Comparison of ENCODE assay signal across 11 cellular contexts in genomic region chr3:9087831-9088413, GRCh38.
DNase-seq lines count a peak whose midpoint lies in the region; ATAC-seq and TF ChIP-seq lines count a peak whose summit lies in the region.
"Had no signal": no experiment of that assay in that cellular context is flagged by ENCODE, and none has a peak within 500 bp of the region (broad histone marks: within the 10 kb centered on the region; RNA-seq: fewer than 3 reads in every experiment).

No MANE protein-coding gene starts in this region.

- no TSS peak for BruUV-seq in PC-9 (replicated peaks; lab: Mats Ljungman, UMichigan)

- DNase-seq in MV-4-11 (lab: John Stamatoyannopoulos, UW) (peak; percentile 99), left lung (peak in 1 of 2 donors; percentile 61), thoracic aorta (ENCODE audit: low spot score) (no peak), foreskin keratinocyte (no peak), PC-9 (no peak), NCI-H2171 treated with DMSO at 0.1 percent for 48 hours (lab: John Stamatoyannopoulos, UW) (no peak)
- DNase-seq: effector memory CD4-positive, alpha-beta T cell; NCI-H1048; NCI-H510A treated with DMSO at 0.1 percent for 48 hours; SHP77 had no signal

- H3K27me3 ChIP-seq in left lung, result no peaks in the 10 kb centered on the region
- no peaks in the 10 kb centered on the region for H3K27me3 ChIP-seq in thoracic aorta (replicated peaks; ENCODE audit: insufficient read depth)
- H3K27me3 ChIP-seq in foreskin keratinocyte, result no peaks in the 10 kb centered on the region
- H3K27me3 ChIP-seq in PC-9 (ENCODE audit: insufficient read depth, low read depth), result no peaks in the 10 kb centered on the region; the same call in 1 of the 2 replicates

- POLR2A ChIA-PET in PC-9 (lab: Charles Lee; ENCODE audit: unreplicated experiment), result no interaction called here

- H3K4me1 ChIP-seq in left lung (peaks cover 16 to 17% of the 10 kb centered on the region in 2 donors), thoracic aorta (ENCODE audit: control insufficient read depth in 1 of 2, low read depth in 2 of 2) (peaks cover 12 to 19% of the 10 kb centered on the region in 2 donors), foreskin keratinocyte (no peaks in the 10 kb centered on the region), PC-9 (replicated peaks; ENCODE audit: insufficient read depth) (no peaks in the 10 kb centered on the region)

- H3K4me1 Mint-ChIP-seq in brain, result peaks cover 44% of the 10 kb centered on the region

- peaks cover 3 to 18% (median 9%) of the 10 kb centered on the region in 5 experiments for H3K9me3 Mint-ChIP-seq in brain

- H3F3A ChIP-seq in PC-9 (ENCODE audit: insufficient read depth, low read depth), result no peaks in the 10 kb centered on the region

- H3K27ac Mint-ChIP-seq in brain, result peak overlapping the region; percentile 55 to 88 (median 75)

- H3K4me2 ChIP-seq in PC-9, result no peak overlapping the region

- CTCF ChIA-PET in PC-9 (lab: Charles Lee), result no interaction called here

- H3K4me3 ChIP-seq in left lung, result no peak overlapping the region
- peak overlapping the region; percentile 42 for H3K4me3 ChIP-seq in thoracic aorta
- no peak overlapping the region for H3K4me3 ChIP-seq in PC-9

- intact Hi-C loops in left lung (cut with DNase I), result no loop called here
- intact Hi-C loops in PC-9 (cut with micrococcal nuclease; ENCODE audit: unreplicated experiment), result no loop called here

- H3K27ac ChIP-seq in left lung (peak overlapping the region; percentile 59 to 74), thoracic aorta (peak overlapping the region; percentile 68 to 72), foreskin keratinocyte (no peak overlapping the region), PC-9 (no peak overlapping the region)

- peak overlapping the region in 1 of 5 experiments; percentile 50 for H3K4me3 Mint-ChIP-seq in brain

- no peaks in the 10 kb centered on the region for H3K9me3 ChIP-seq in left lung
- no peaks in the 10 kb centered on the region for H3K9me3 ChIP-seq in thoracic aorta
- no peaks in the 10 kb centered on the region for H3K9me3 ChIP-seq in PC-9 (ENCODE audit: insufficient read depth, low read depth)

- ATAC-seq in left lung, result peak; percentile 77
- ATAC-seq in thoracic aorta (ENCODE audit: insufficient number of reproducible peaks, low FRiP score, low read depth), result peak; percentile 41
- no peak for ATAC-seq in foreskin keratinocyte

- no peaks in the 10 kb centered on the region for H3K36me3 ChIP-seq in left lung
- no peaks in the 10 kb centered on the region for H3K36me3 ChIP-seq in thoracic aorta
- H3K36me3 ChIP-seq in PC-9 (ENCODE audit: low read depth), result no peaks in the 10 kb centered on the region

- H3K36me3 Mint-ChIP-seq in brain, result peaks cover 41% of the 10 kb centered on the region

- H2AFZ ChIP-seq in PC-9, result no peak overlapping the region

- no peaks in the 10 kb centered on the region for H3K27me3 Mint-ChIP-seq in brain

- no peak for TF ChIP-seq CTCF in brain (conservative IDR thresholded peaks at IDR 0.05)
- TF ChIP-seq CTCF in left lung (IDR thresholded peaks at IDR 0.05), result no peak
- TF ChIP-seq CTCF in thoracic aorta (IDR thresholded peaks at IDR 0.05), result no peak
- TF ChIP-seq CTCF in foreskin keratinocyte (conservative IDR thresholded peaks at IDR 0.05), result no peak
- no peak for TF ChIP-seq CTCF in PC-9 (conservative IDR thresholded peaks at IDR 0.05)

- H4K20me1 ChIP-seq in PC-9 (ENCODE audit: insufficient read depth), result no peaks in the 10 kb centered on the region

- no peaks in the 10 kb centered on the region for H3K79me2 ChIP-seq in PC-9 (ENCODE audit: low read depth)

- no peaks in the 10 kb centered on the region for H3K9me2 ChIP-seq in PC-9 (ENCODE audit: insufficient read depth)

Comparison
In these comparisons a context has a peak if more than half of its experiments do, and no peak if none do; other contexts are left out.
1. H3K27ac ChIP-seq: peak in left lung (2 of 2) and thoracic aorta (2 of 2); none in foreskin keratinocyte (single experiment) and PC-9 (single experiment).